37 cellular contexts compared by ENCODE assay signal in genomic region chr4:60187428-60187827, GRCh38.
"Had no signal": no experiment of that assay in that cellular context is flagged by ENCODE, and none has a peak within 500 bp of the region (broad histone marks: within the 10 kb centered on the region; RNA-seq: fewer than 3 reads in every experiment).

No MANE protein-coding gene starts in this region.

- H3K4me3 ChIP-seq: adrenal gland, body of pancreas, breast epithelium, cardiac muscle cell had no signal

- ATAC-seq: activated CD4-positive, alpha-beta T cell treated with anti-CD3 and anti-CD28 coated beads for 36 hours; activated CD4-positive, CD25-positive, alpha-beta regulatory T cell treated with anti-CD3 and anti-CD28 coated beads, Interleukin-2, amount 50 U/mL, for 24 hours; activated CD8-positive, alpha-beta T cell treated with anti-CD3 and anti-CD28 coated beads for 36 hours; activated naive CD4-positive, alpha-beta T cell treated with anti-CD3 and anti-CD28 coated beads, Interleukin-2, amount 50 U/mL, for 72 hours; activated T-cell treated with anti-CD3 and anti-CD28 coated beads, Interleukin-2, amount 50 U/mL, for 4 hours; activated T-cell treated with anti-CD3 and anti-CD28 coated beads, Interleukin-2, amount 50 U/mL, for 72 hours; activated T-helper 17 cell treated with anti-CD3 and anti-CD28 coated beads, Interleukin-2, amount 50 U/mL, for 72 hours; body of pancreas; WTC11 had no signal

- DNase-seq: activated CD4-positive, alpha-beta memory T cell treated with anti-CD3 and anti-CD28 coated beads for 36 hours; activated CD4-positive, alpha-beta T cell treated with anti-CD3 and anti-CD28 coated beads for 1 hour; activated CD4-positive, alpha-beta T cell treated with anti-CD3 and anti-CD28 coated beads for 36 hours; activated CD4-positive, alpha-beta T cell treated with anti-CD3 and anti-CD28 coated beads for 48 hours; activated CD4-positive, alpha-beta T cell treated with anti-CD3 and anti-CD28 coated beads, Interleukin-2, amount 10 ng/mL, durations not matched to agents 7 days and 5 days; activated CD4-positive, alpha-beta T cell treated with anti-CD3 and anti-CD28 coated beads, Interleukin-2, amount 50 U/mL, for 4 hours; activated CD4-positive, CD25-positive, alpha-beta regulatory T cell; activated CD8-positive, alpha-beta memory T cell treated with anti-CD3 and anti-CD28 coated beads, Interleukin-2, amount 50 U/mL, for 4 hours; activated CD8-positive, alpha-beta T cell treated with anti-CD3 and anti-CD28 coated beads for 36 hours; activated effector memory CD4-positive, alpha-beta T cell treated with anti-CD3 and anti-CD28 coated beads, Interleukin-2, amount 50 U/mL, for 16 hours; activated gamma-delta T cell treated with Interleukin-2 at 50 U/mL for 16 hours; activated naive CD4-positive, alpha-beta T cell; activated naive CD4-positive, alpha-beta T cell treated with anti-CD3 and anti-CD28 coated beads for 36 hours; activated naive CD4-positive, alpha-beta T cell treated with anti-CD3 and anti-CD28 coated beads, Interleukin-2, amount 50 U/mL, for 16 hours; activated naive CD8-positive, alpha-beta T cell treated with anti-CD3 and anti-CD28 coated beads for 36 hours; activated T-cell treated with anti-CD3 and anti-CD28 coated beads for 4 hours; activated T-cell treated with anti-CD3 and anti-CD28 coated beads, Interleukin-2, amount 50 U/mL, for 1 hour; activated T-cell treated with anti-CD3 and anti-CD28 coated beads, Interleukin-2, amount 50 U/mL, for 4 hours; activated T-cell treated with anti-CD3 and anti-CD28 coated beads, Interleukin-2, amount 50 U/mL, for 72 hours; adrenal gland; amniotic stem cell; aorta; body of pancreas; brain microvascular endothelial cell; caudate nucleus; cerebellar nuclear complex; T-helper 2 cell; T-helper 9 cell; WERI-Rb-1 had no signal

- FAIRE-seq: astrocyte, TTC549 had no signal

- H3K27me3 ChIP-seq: adrenal gland, body of pancreas, brain microvascular endothelial cell, breast epithelium, cardiac muscle cell had no signal

- H3K4me1 ChIP-seq: adrenal gland, body of pancreas, breast epithelium had no signal

- H3K36me3 ChIP-seq: adrenal gland, brain microvascular endothelial cell, cardiac muscle cell, WERI-Rb-1 had no signal

- H3K27ac ChIP-seq: adrenal gland, body of pancreas, brain microvascular endothelial cell, breast epithelium, cardiac muscle cell, WERI-Rb-1 had no signal

- H3K9me3 ChIP-seq: adrenal gland, body of pancreas had no signal
